20 cellular contexts compared by ENCODE assay signal in the genomic region with DNA sequence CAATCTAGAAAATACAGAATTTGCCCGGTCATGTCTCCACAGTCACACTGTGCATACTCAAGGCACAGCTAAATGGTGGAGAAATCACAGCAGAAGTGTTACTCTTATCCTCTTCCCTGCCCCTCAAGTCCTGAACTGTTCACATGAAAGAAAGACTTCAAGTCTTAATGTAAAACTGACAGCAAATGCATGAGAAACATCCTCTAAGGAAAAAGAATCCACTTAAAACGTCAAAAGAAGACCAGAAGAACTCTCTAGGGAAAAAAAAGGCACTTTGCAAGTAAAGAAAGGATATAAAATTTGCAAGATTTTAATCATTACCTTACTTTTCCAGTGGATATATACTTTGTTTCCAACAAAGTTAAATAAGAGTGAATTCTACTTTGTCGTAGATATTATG.
"Had no signal": no experiment of that assay in that cellular context is flagged by ENCODE, and none has a peak within 500 bp of the region (broad histone marks: within the 10 kb centered on the region; RNA-seq: fewer than 3 reads in every experiment).

No MANE protein-coding gene starts in this region.

- H3K36me3 ChIP-seq: neutrophil, pancreas, right lobe of liver, WERI-Rb-1 had no signal

- H3K9me3 Mint-ChIP-seq: activated T-cell treated with anti-CD3 and anti-CD28 coated beads, Interleukin-2, amount 50 U/mL, for 72 hours; dendritic cell treated with granulocyte-macrophage colony-stimulating factor and Interleukin-4, amounts not matched to agents 40 ng/mL and 50 ng/mL, for 4 days had no signal

- H3K27me3 ChIP-seq: neutrophil, pancreas, right lobe of liver, stomach had no signal

- DNase-seq: activated CD4-positive, alpha-beta T cell treated with anti-CD3 and anti-CD28 coated beads, Interleukin-2, amount 50 U/mL, for 4 hours; activated effector memory CD4-positive, alpha-beta T cell treated with anti-CD3 and anti-CD28 coated beads, Interleukin-2, amount 50 U/mL, for 16 hours; activated naive CD4-positive, alpha-beta T cell treated with anti-CD3 and anti-CD28 coated beads, Interleukin-2, amount 50 U/mL, for 16 hours; activated T-cell treated with anti-CD3 and anti-CD28 coated beads, Interleukin-2, amount 50 U/mL, for 72 hours; aorta; effector memory CD4-positive, alpha-beta T cell; hypothalamus; islet precursor cell; pancreas; right lobe of liver; small intestine; stimulated activated CD4-positive, alpha-beta T cell treated with anti-CD3 and anti-CD28 coated beads, Interleukin-4, amount 100 ng/mL, for 1 hour; stomach; SW 1271; T-helper 2 cell; WERI-Rb-1 had no signal

- H3K9me3 ChIP-seq: neutrophil, pancreas, right lobe of liver, stomach had no signal

- ATAC-seq: activated T-cell treated with anti-CD3 and anti-CD28 coated beads, Interleukin-2, amount 50 U/mL, for 72 hours; left lobe of liver; pancreas had no signal

- H3K4me3 Mint-ChIP-seq: activated T-cell treated with anti-CD3 and anti-CD28 coated beads, Interleukin-2, amount 50 U/mL, for 72 hours; dendritic cell treated with granulocyte-macrophage colony-stimulating factor and Interleukin-4, amounts not matched to agents 40 ng/mL and 50 ng/mL, for 4 days had no signal

- H3K27ac Mint-ChIP-seq: activated T-cell treated with anti-CD3 and anti-CD28 coated beads, Interleukin-2, amount 50 U/mL, for 72 hours; dendritic cell treated with granulocyte-macrophage colony-stimulating factor and Interleukin-4, amounts not matched to agents 40 ng/mL and 50 ng/mL, for 4 days had no signal

- H3K4me3 ChIP-seq: lung, pancreas, right lobe of liver, stomach had no signal

- H3K27ac ChIP-seq: neutrophil, right lobe of liver, stomach, WERI-Rb-1 had no signal

- H3K4me1 ChIP-seq: right lobe of liver had no signal
